In genomic region chr12:95202691-95203476, GRCh38 we compare ENCODE assay signal across 11 cellular contexts. TPM values are rescaled to one million over a fixed set of nuclear protein-coding genes. Genes with fewer than 3 reads are reported as not detected.
DNase-seq lines count a peak whose midpoint lies in the region; ATAC-seq, FAIRE-seq and TF ChIP-seq lines count a peak whose summit lies in the region.
"Had no signal": no experiment of that assay in that cellular context is flagged by ENCODE, and none has a peak within 500 bp of the region (broad histone marks: within the 10 kb centered on the region; RNA-seq: fewer than 3 reads in every experiment).

No MANE protein-coding gene starts in this region.

- FAIRE-seq in H54 (lab: Jason Lieb, UNC): peak; percentile 79

- DNase-seq in H54 (ENCODE audit: insufficient read length, low spot score) (no peak), left ventricle myocardium superior (no peak), suprapubic skin (ENCODE audit: low spot score in 2 of 2) (no peak), DMS79 (lab: John Stamatoyannopoulos, UW) (no peak)
- DNase-seq in activated T-helper 2 cell treated with anti-CD3 and anti-CD28 coated beads, Interferon-gamma antibody, Interleukin-2, Interleukin-4, amounts not matched to agents 10 μg/mL and 5 μg/mL and 100 μg/mL, durations not matched to agents 14 hours and 24 hours and 36 hours (ENCODE audit: low spot score): no peak
- DNase-seq in activated T-cell treated with anti-CD3 and anti-CD28 coated beads, Interleukin-2, amount 50 U/mL, for 24 hours: no peak
- DNase-seq: activated naive CD8-positive, alpha-beta T cell treated with anti-CD3 and anti-CD28 coated beads, Interleukin-2, amount 10 ng/mL, durations not matched to agents 7 days and 5 days; T-helper 9 cell had no signal

- H3K9me3 Mint-ChIP-seq in activated T-helper 2 cell treated with anti-CD3 and anti-CD28 coated beads, Interferon-gamma antibody, Interleukin-2, Interleukin-4, amounts not matched to agents 10 μg/mL and 5 μg/mL and 100 μg/mL, durations not matched to agents 14 hours and 24 hours and 36 hours: no peaks in the 10 kb centered on the region
- H3K9me3 Mint-ChIP-seq in activated T-cell treated with anti-CD3 and anti-CD28 coated beads, Interleukin-2, amount 50 U/mL, for 24 hours: no peaks in the 10 kb centered on the region
- H3K9me3 Mint-ChIP-seq: activated naive CD8-positive, alpha-beta T cell treated with anti-CD3 and anti-CD28 coated beads, Interleukin-2, amount 10 ng/mL, durations not matched to agents 7 days and 5 days had no signal

- no peaks in the 10 kb centered on the region for H3K27me3 Mint-ChIP-seq in activated T-helper 2 cell treated with anti-CD3 and anti-CD28 coated beads, Interferon-gamma antibody, Interleukin-2, Interleukin-4, amounts not matched to agents 10 μg/mL and 5 μg/mL and 100 μg/mL, durations not matched to agents 14 hours and 24 hours and 36 hours (ENCODE audit: low read depth)
- H3K27me3 Mint-ChIP-seq in activated T-cell treated with anti-CD3 and anti-CD28 coated beads, Interleukin-2, amount 50 U/mL, for 24 hours: no peaks in the 10 kb centered on the region
- H3K27me3 Mint-ChIP-seq: activated naive CD8-positive, alpha-beta T cell treated with anti-CD3 and anti-CD28 coated beads, Interleukin-2, amount 10 ng/mL, durations not matched to agents 7 days and 5 days had no signal

- no peak for TF ChIP-seq CTCF in suprapubic skin (IDR thresholded peaks at IDR 0.05)

- H3K27ac ChIP-seq in suprapubic skin: peak overlapping the region; percentile 79
- H3K27ac ChIP-seq: parathyroid adenoma had no signal

- no peaks in the 10 kb centered on the region for H3K9me3 ChIP-seq in suprapubic skin

- H3K36me3 Mint-ChIP-seq in activated T-helper 2 cell treated with anti-CD3 and anti-CD28 coated beads, Interferon-gamma antibody, Interleukin-2, Interleukin-4, amounts not matched to agents 10 μg/mL and 5 μg/mL and 100 μg/mL, durations not matched to agents 14 hours and 24 hours and 36 hours (ENCODE audit: low read depth): no peaks in the 10 kb centered on the region
- no peaks in the 10 kb centered on the region for H3K36me3 Mint-ChIP-seq in activated T-cell treated with anti-CD3 and anti-CD28 coated beads, Interleukin-2, amount 50 U/mL, for 24 hours (ENCODE audit: low read depth)
- H3K36me3 Mint-ChIP-seq: activated naive CD8-positive, alpha-beta T cell treated with anti-CD3 and anti-CD28 coated beads, Interleukin-2, amount 10 ng/mL, durations not matched to agents 7 days and 5 days had no signal

- no peaks in the 10 kb centered on the region for H3K27me3 ChIP-seq in suprapubic skin

- no peak overlapping the region for H3K4me3 Mint-ChIP-seq in activated T-helper 2 cell treated with anti-CD3 and anti-CD28 coated beads, Interferon-gamma antibody, Interleukin-2, Interleukin-4, amounts not matched to agents 10 μg/mL and 5 μg/mL and 100 μg/mL, durations not matched to agents 14 hours and 24 hours and 36 hours (ENCODE audit: low read depth)
- H3K4me3 Mint-ChIP-seq in activated T-cell treated with anti-CD3 and anti-CD28 coated beads, Interleukin-2, amount 50 U/mL, for 24 hours: no peak overlapping the region
- H3K4me3 Mint-ChIP-seq: activated naive CD8-positive, alpha-beta T cell treated with anti-CD3 and anti-CD28 coated beads, Interleukin-2, amount 10 ng/mL, durations not matched to agents 7 days and 5 days had no signal

- peaks cover 67% of the 10 kb centered on the region for H3K4me1 ChIP-seq in suprapubic skin
- H3K4me1 ChIP-seq: parathyroid adenoma had no signal

- peaks cover 7% of the 10 kb centered on the region for H3K4me1 Mint-ChIP-seq in activated T-helper 2 cell treated with anti-CD3 and anti-CD28 coated beads, Interferon-gamma antibody, Interleukin-2, Interleukin-4, amounts not matched to agents 10 μg/mL and 5 μg/mL and 100 μg/mL, durations not matched to agents 14 hours and 24 hours and 36 hours (ENCODE audit: low read depth)
- peaks cover 13% of the 10 kb centered on the region for H3K4me1 Mint-ChIP-seq in activated T-cell treated with anti-CD3 and anti-CD28 coated beads, Interleukin-2, amount 50 U/mL, for 24 hours (ENCODE audit: low read depth)

- H3K27ac Mint-ChIP-seq in activated T-helper 2 cell treated with anti-CD3 and anti-CD28 coated beads, Interferon-gamma antibody, Interleukin-2, Interleukin-4, amounts not matched to agents 10 μg/mL and 5 μg/mL and 100 μg/mL, durations not matched to agents 14 hours and 24 hours and 36 hours: no peak overlapping the region
- H3K27ac Mint-ChIP-seq in activated T-cell treated with anti-CD3 and anti-CD28 coated beads, Interleukin-2, amount 50 U/mL, for 24 hours: no peak overlapping the region
- H3K27ac Mint-ChIP-seq: activated naive CD8-positive, alpha-beta T cell treated with anti-CD3 and anti-CD28 coated beads, Interleukin-2, amount 10 ng/mL, durations not matched to agents 7 days and 5 days had no signal

- TF ChIP-seq POLR2A in H54 (IDR thresholded peaks at IDR 0.05; ENCODE audit: low read depth, low read length): no peak
- no peak for TF ChIP-seq POLR2A in suprapubic skin (IDR thresholded peaks at IDR 0.05)

- H3K4me3 ChIP-seq in suprapubic skin: no peak overlapping the region

- no peaks in the 10 kb centered on the region for H3K36me3 ChIP-seq in suprapubic skin

- WGBS in suprapubic skin: 48% methylated on average over 3 of the region's 3 CpGs

- ATAC-seq in SK-N-SH treated with all-trans-retinoic acid at 6 μM for 48 hours (peak; percentile 24), left ventricle myocardium superior (peak; percentile 9), GM21423 (IDR thresholded peaks at IDR 0.05; ENCODE audit: unreplicated experiment) (no peak)

- intact Hi-C loops in left ventricle myocardium superior (cut with micrococcal nuclease): no loop called here
- intact Hi-C loops in activated T-helper 2 cell treated with anti-CD3 and anti-CD28 coated beads, Interferon-gamma antibody, Interleukin-2, Interleukin-4, amounts not matched to agents 10 μg/mL and 5 μg/mL and 100 μg/mL, durations not matched to agents 14 hours and 24 hours and 36 hours (cut with micrococcal nuclease): no loop called here

- no peak for TF ChIP-seq EP300 in suprapubic skin (IDR thresholded peaks at IDR 0.05)

TF ChIP-seq in SK-N-SH treated with all-trans-retinoic acid at 6 μM for 48 hours, 23 proteins besides CTCF, POLR2A, EP300 and RAD21 (continues in another document):
- TF ChIP-seq CSRNP3 (CRISPR knock-in tag; IDR thresholded peaks at IDR 0.05) (no peak), SNAI2 (CRISPR knock-in tag; IDR thresholded peaks at IDR 0.05) (no peak), PPARA (CRISPR knock-in tag; IDR thresholded peaks at IDR 0.05; ENCODE audit: borderline replicate concordance) (no peak), BACH2 (CRISPR knock-in tag; IDR thresholded peaks at IDR 0.05; ENCODE audit: borderline replicate concordance) (no peak), ARNTL (CRISPR knock-in tag; IDR thresholded peaks at IDR 0.05; ENCODE audit: borderline replicate concordance, low read depth) (no peak), RARB (CRISPR knock-in tag; IDR thresholded peaks at IDR 0.05) (no peak), ESRRG (CRISPR knock-in tag; IDR thresholded peaks at IDR 0.05) (no peak), OSR1 (CRISPR knock-in tag; IDR thresholded peaks at IDR 0.05) (no peak), ZNF70 (CRISPR knock-in tag; IDR thresholded peaks at IDR 0.05) (no peak), TOX (CRISPR knock-in tag; IDR thresholded peaks at IDR 0.05; ENCODE audit: borderline replicate concordance) (no peak), ZFP3 (CRISPR knock-in tag; IDR thresholded peaks at IDR 0.05) (no peak), ZNF565 (CRISPR knock-in tag; conservative IDR thresholded peaks at IDR 0.05; ENCODE audit: low read depth) (no peak), CSDC2 (CRISPR knock-in tag; IDR thresholded peaks at IDR 0.05) (no peak), ZNF8 (CRISPR knock-in tag; IDR thresholded peaks at IDR 0.05) (no peak), ZFP30 (CRISPR knock-in tag; IDR thresholded peaks at IDR 0.05) (no peak), GLIS3 (CRISPR knock-in tag; IDR thresholded peaks at IDR 0.05) (no peak), TCF4 (CRISPR knock-in tag; IDR thresholded peaks at IDR 0.05; ENCODE audit: borderline replicate concordance) (no peak), POU6F1 (CRISPR knock-in tag; IDR thresholded peaks at IDR 0.05; ENCODE audit: borderline replicate concordance, low read depth) (no peak)

RNA-seq across cellular contexts. Expression of gene FGD6, which starts 14.4 kb away (rescaled TPM):
- 23.5 TPM for total RNA-seq in left ventricle myocardium superior
- total RNA-seq in suprapubic skin: 10 to 100 TPM; 16.2 to 46.9 (median 25.0) TPM
- total RNA-seq in activated T-helper 2 cell treated with anti-CD3 and anti-CD28 coated beads, Interferon-gamma antibody, Interleukin-2, Interleukin-4, amounts not matched to agents 10 μg/mL and 5 μg/mL and 100 μg/mL, durations not matched to agents 14 hours and 24 hours and 36 hours: 0.69 and 1.1 TPM in 2 replicates

RNA-seq across cellular contexts. Expression of gene VEZT, which starts 14.7 kb away (rescaled TPM):
- total RNA-seq in left ventricle myocardium superior (59.0 TPM), suprapubic skin (100 to 1,000 TPM in 1 of 4 donors, 10 to 100 TPM in 3; 64.0 to 117 (median 70.9) TPM)
- 62.6 and 63.1 TPM in 2 replicates for total RNA-seq in activated T-helper 2 cell treated with anti-CD3 and anti-CD28 coated beads, Interferon-gamma antibody, Interleukin-2, Interleukin-4, amounts not matched to agents 10 μg/mL and 5 μg/mL and 100 μg/mL, durations not matched to agents 14 hours and 24 hours and 36 hours
